ENCODE assay signal across 1 cellular context in the genomic region with DNA sequence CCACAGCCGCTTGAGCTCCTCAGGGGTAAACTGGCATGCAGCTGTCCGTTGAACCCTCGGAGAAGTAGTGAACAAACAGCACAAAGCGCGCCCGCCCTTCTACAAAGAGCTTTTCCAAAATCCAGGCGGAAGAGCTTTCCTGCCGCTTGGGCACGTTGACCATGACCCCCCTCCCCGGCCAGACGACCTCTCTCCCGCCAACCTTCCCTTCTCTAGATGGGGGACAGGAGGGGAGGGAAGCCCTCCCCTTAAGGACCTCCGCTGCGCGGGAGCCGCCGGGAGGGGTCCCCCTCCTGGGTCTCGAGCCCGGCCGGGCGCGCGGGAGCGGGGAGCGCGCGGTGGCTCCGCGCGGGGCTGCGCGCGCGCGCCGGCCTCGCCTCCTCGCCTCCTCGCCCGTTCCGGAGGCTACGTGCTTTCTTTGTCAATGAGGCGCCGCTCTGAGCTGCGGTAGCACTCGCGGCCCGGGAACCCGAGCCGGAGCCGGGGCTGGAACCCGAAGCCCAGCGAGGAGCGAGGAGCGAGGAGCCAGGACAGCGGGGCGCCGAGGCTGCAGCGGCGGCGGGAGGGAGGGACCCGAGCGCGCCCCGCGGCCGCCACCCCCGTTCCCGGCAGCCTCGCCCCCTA.
TF ChIP-seq lines count a peak whose summit lies in the region.

TSS of gene KIAA1549L (plus strand) at position 421 of the 624 bp plus-strand sequence.

TF ChIP-seq in IMR-90, 13 proteins besides CTCF, POLR2A, EP300 and RAD21 (continued from another document):
- TF ChIP-seq, protein P1, sequence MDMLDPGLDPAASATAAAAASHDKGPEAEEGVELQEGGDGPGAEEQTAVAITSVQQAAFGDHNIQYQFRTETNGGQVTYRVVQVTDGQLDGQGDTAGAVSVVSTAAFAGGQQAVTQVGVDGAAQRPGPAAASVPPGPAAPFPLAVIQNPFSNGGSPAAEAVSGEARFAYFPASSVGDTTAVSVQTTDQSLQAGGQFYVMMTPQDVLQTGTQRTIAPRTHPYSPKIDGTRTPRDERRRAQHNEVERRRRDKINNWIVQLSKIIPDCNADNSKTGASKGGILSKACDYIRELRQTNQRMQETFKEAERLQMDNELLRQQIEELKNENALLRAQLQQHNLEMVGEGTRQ (IDR thresholded peaks at IDR 0.05; ENCODE audit: low read depth, low read length), result no peak
